8 cellular contexts compared by ENCODE assay signal in genomic region chrX:131841496-131842410, GRCh38.
A peak's percentile ranks its signal among the peaks of the same experiment; 100 is the strongest.
DNase-seq lines count a peak whose midpoint lies in the region; ATAC-seq, FAIRE-seq and TF ChIP-seq lines count a peak whose summit lies in the region.

No MANE protein-coding gene starts in this region.

- no peak for FAIRE-seq in frontal cortex (lab: Jason Lieb, UNC)

- no peak overlapping the region for H3K23ac ChIP-seq in trophoblast cell (ENCODE audit: low read length)

- H2AFZ ChIP-seq in trophoblast cell (ENCODE audit: insufficient read depth, low read length, poor library complexity), result peak overlapping the region; percentile 30

- H3K9me3 ChIP-seq in trophoblast cell (ENCODE audit: insufficient read depth, low read depth, low read length), result no peaks in the 10 kb centered on the region

- peak; percentile 75 for ATAC-seq in HG02981 (IDR thresholded peaks at IDR 0.05; ENCODE audit: unreplicated experiment)
- no peak for ATAC-seq in GM19397 (IDR thresholded peaks at IDR 0.05; ENCODE audit: unreplicated experiment)

- H4K12ac ChIP-seq in trophoblast cell (ENCODE audit: low read depth, low read length), result no peak overlapping the region

- H3K9ac ChIP-seq in trophoblast cell (ENCODE audit: low read length), result no peak overlapping the region

- H3K4me1 ChIP-seq in trophoblast cell (ENCODE audit: control insufficient read depth in 1 of 2, insufficient read depth in 2 of 2, low read length in 2 of 2), result peaks cover 1 to 3% of the 10 kb centered on the region in 2 experiments

- no peak overlapping the region for H3K14ac ChIP-seq in trophoblast cell (ENCODE audit: low read length)

- DNase-seq in CD1c-positive myeloid dendritic cell (ENCODE audit: extremely low spot score) (peak; percentile 61), GM13976 (ENCODE audit: low spot score) (peak; percentile 73), NCI-H2196 (lab: John Stamatoyannopoulos, UW; ENCODE audit: unreplicated experiment) (peak; percentile 46), frontal cortex (ENCODE audit: low spot score in 2 of 2) (peak; percentile 26 to 32), trophoblast cell (peak; percentile 13 to 81)
- DNase-seq in activated CD8-positive, alpha-beta memory T cell treated with anti-CD3 and anti-CD28 coated beads, Interleukin-2, amount 50 U/mL, for 4 hours, result peak; percentile 34

- in situ Hi-C loops in GM13976 (cut with MboI; ENCODE audit: low sequenced_read_pairs, unreplicated experiment), result loop anchor here (10.0 to 25.0 kb wide), 2 partner anchors 373 to 771 kb away; partner anchors contain the start of gene RAP2C

- no peaks in the 10 kb centered on the region for H3K36me3 ChIP-seq in trophoblast cell (ENCODE audit: control insufficient read depth in 1 of 2, insufficient read depth in 2 of 2, low read length in 2 of 2)

- WGBS in trophoblast cell (ENCODE audit: extremely low coverage, insufficient coverage, insufficient read length), result no CpG with 5 or more reads among the region's 31 CpGs

- no peaks in the 10 kb centered on the region for H3K79me1 ChIP-seq in trophoblast cell (ENCODE audit: low read length)

- H3K79me2 ChIP-seq in trophoblast cell (ENCODE audit: control insufficient read depth, insufficient read depth, low read length, poor library complexity), result no peaks in the 10 kb centered on the region

- no peak overlapping the region for H4K91ac ChIP-seq in trophoblast cell (ENCODE audit: low read depth, low read length)

- H3K4me2 ChIP-seq in trophoblast cell (ENCODE audit: low read length), result peak overlapping the region; percentile 4

- no peak overlapping the region for H3K27ac ChIP-seq in trophoblast cell (ENCODE audit: low read depth, low read length)

- no peak overlapping the region for H3K4me3 ChIP-seq in trophoblast cell (ENCODE audit: low read depth, low read length)

- H2BK12ac ChIP-seq in trophoblast cell (ENCODE audit: low read length), result no peak overlapping the region

- no peaks in the 10 kb centered on the region for H3K27me3 ChIP-seq in trophoblast cell (ENCODE audit: insufficient read depth, low read length)

- H3K18ac ChIP-seq in trophoblast cell (ENCODE audit: low read length), result no peak overlapping the region

- no peak overlapping the region for H2BK120ac ChIP-seq in trophoblast cell (ENCODE audit: insufficient read depth, low read length, poor library complexity)

- H4K8ac ChIP-seq in trophoblast cell (ENCODE audit: low read depth, low read length), result no peak overlapping the region

- no peak overlapping the region for H3K4ac ChIP-seq in trophoblast cell (ENCODE audit: low read depth, low read length)

- TF ChIP-seq CTCF in GM13976 (IDR thresholded peaks at IDR 0.05; ENCODE audit: borderline replicate concordance, control extremely low read depth, extremely low read depth, insufficient read depth, missing control alignments), result peak; percentile 80

- H2BK5ac ChIP-seq in trophoblast cell (ENCODE audit: low read depth, low read length, poor library complexity), result no peak overlapping the region

- H2AK5ac ChIP-seq in trophoblast cell (ENCODE audit: low read length), result no peak overlapping the region
